ENCODE assay signal across 13 cellular contexts in the genomic region with DNA sequence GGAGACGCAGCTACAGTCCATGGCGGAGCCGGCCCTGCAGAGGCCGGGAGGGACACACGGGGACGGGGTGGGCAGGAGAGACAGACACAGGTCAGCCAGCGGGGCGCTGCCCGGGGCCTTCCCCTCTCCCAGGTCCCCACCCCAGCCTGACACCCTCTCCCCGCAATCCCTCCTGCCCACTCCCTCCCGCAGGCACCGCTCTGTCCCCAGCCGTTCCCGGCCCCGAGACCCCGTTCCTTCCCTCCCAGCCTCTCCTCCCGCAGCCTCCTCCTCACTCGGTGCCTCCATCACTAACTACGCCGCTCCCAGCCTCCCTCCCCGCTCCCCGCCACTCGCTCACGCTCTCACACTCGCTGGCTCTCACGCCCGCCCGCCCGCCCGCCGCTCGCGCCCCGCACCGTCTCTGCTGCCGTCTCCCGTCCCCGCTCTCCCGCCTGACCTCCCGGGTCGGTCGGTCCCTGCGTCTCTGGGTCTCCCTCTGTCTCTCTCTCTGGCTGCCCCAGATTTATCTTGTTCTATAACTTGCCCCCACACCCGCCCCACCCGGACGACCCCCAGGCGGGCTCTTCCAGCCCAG. TPM values are rescaled to one million over a fixed set of nuclear protein-coding genes. Genes with fewer than 3 reads are reported as not detected.
DNase-seq lines count a peak whose midpoint lies in the region; ATAC-seq and TF ChIP-seq lines count a peak whose summit lies in the region.
"Had no signal": no experiment of that assay in that cellular context is flagged by ENCODE, and none has a peak within 500 bp of the region (broad histone marks: within the 10 kb centered on the region; RNA-seq: fewer than 3 reads in every experiment).

No MANE protein-coding gene starts in this region.

- H3K36me3 ChIP-seq in GM23338 (ENCODE audit: insufficient read depth) (no peaks in the 10 kb centered on the region), lower lobe of right lung (no peaks in the 10 kb centered on the region), right atrium auricular region (no peaks in the 10 kb centered on the region)
- H3K36me3 ChIP-seq: cardiac muscle cell had no signal

- H3K9me3 Mint-ChIP-seq in CD4-positive, alpha-beta T cell: no peaks in the 10 kb centered on the region
- 0 out of 3 replicates have a peak, but pooled peaks cover 3% of the 10 kb centered on the region for H3K9me3 Mint-ChIP-seq in GM23338
- H3K9me3 Mint-ChIP-seq in activated T-helper 17 cell treated with anti-CD3 and anti-CD28 coated beads, Interleukin-2, amount 50 U/mL, for 72 hours: no peaks in the 10 kb centered on the region

- peak overlapping the region; percentile 76 for H3K4me2 ChIP-seq in GM23338

- H3K27ac Mint-ChIP-seq in CD4-positive, alpha-beta T cell: peak overlapping the region; percentile 87
- H3K27ac Mint-ChIP-seq in GM23338: no peak overlapping the region
- no peak overlapping the region for H3K27ac Mint-ChIP-seq in activated T-helper 17 cell treated with anti-CD3 and anti-CD28 coated beads, Interleukin-2, amount 50 U/mL, for 72 hours

- no peak for TF ChIP-seq POLR2A in erythroblast (IDR thresholded peaks at IDR 0.05; ENCODE audit: low read length)

- no peaks in the 10 kb centered on the region; the same call in 1 of the 2 replicates for H4K20me1 ChIP-seq in GM23338 (replicated peaks; ENCODE audit: insufficient read depth)

- intact Hi-C loops in CD4-positive, alpha-beta T cell (cut with DNase I, micrococcal nuclease): loop anchor here in 1 of 2 experiments (2.0 kb wide), 1 partner anchor 16 kb away; the partner anchor contains the start of gene ERFL
- intact Hi-C loops in lower lobe of right lung (cut with DNase I): no loop called here

- H3K4me1 ChIP-seq in GM23338 (ENCODE audit: insufficient read depth) (peaks cover 5% of the 10 kb centered on the region; the same call in 1 of the 2 replicates), lower lobe of right lung (no peaks in the 10 kb centered on the region), right atrium auricular region (peaks cover 0 to 12% of the 10 kb centered on the region in 2 donors)

- H3K9me2 ChIP-seq in GM23338 (ENCODE audit: insufficient read depth): no peaks in the 10 kb centered on the region

- no peak overlapping the region for H3K4me3 Mint-ChIP-seq in CD4-positive, alpha-beta T cell
- peak overlapping the region; percentile 67 for H3K4me3 Mint-ChIP-seq in GM23338
- H3K4me3 Mint-ChIP-seq in activated T-helper 17 cell treated with anti-CD3 and anti-CD28 coated beads, Interleukin-2, amount 50 U/mL, for 72 hours: no peak overlapping the region

- DNase-seq in CD4-positive, alpha-beta T cell: no peak
- DNase-seq in GM23338 (ENCODE audit: low spot score): peak; percentile 76
- DNase-seq in lower lobe of right lung: no peak
- no peak for DNase-seq in medulla oblongata (ENCODE audit: extremely low spot score)
- no peak for DNase-seq in erythroblast (lab: John Stamatoyannopoulos, UW)
- no peak for DNase-seq in right atrium auricular region (ENCODE audit: low spot score)
- DNase-seq: activated effector memory CD4-positive, alpha-beta T cell treated with Interleukin-2 at 50 U/mL for 16 hours; heart right ventricle; NCI-H446; testis had no signal

- no peaks in the 10 kb centered on the region for H3K9me3 ChIP-seq in CD4-positive, alpha-beta T cell (ENCODE audit: control insufficient read depth, low read length)
- H3K9me3 ChIP-seq in lower lobe of right lung (no peaks in the 10 kb centered on the region), right atrium auricular region (no peaks in the 10 kb centered on the region)
- H3K9me3 ChIP-seq: heart right ventricle, testis had no signal

- peaks cover 37% of the 10 kb centered on the region for H3K4me1 Mint-ChIP-seq in CD4-positive, alpha-beta T cell (ENCODE audit: low read depth)
- peaks cover 11% of the 10 kb centered on the region for H3K4me1 Mint-ChIP-seq in GM23338
- H3K4me1 Mint-ChIP-seq in activated T-helper 17 cell treated with anti-CD3 and anti-CD28 coated beads, Interleukin-2, amount 50 U/mL, for 72 hours: peaks cover 12% of the 10 kb centered on the region

- CTCF ChIA-PET in CD4-positive, alpha-beta T cell (lab: Charles Lee): no interaction called here

- no peaks in the 10 kb centered on the region for H3K79me2 ChIP-seq in GM23338 (replicated peaks; ENCODE audit: insufficient read depth)

- H2AFZ ChIP-seq in GM23338: no peak overlapping the region

- no peaks in the 10 kb centered on the region for H3K36me3 Mint-ChIP-seq in CD4-positive, alpha-beta T cell (ENCODE audit: low read depth)
- H3K36me3 Mint-ChIP-seq in GM23338 (ENCODE audit: low read depth): no peaks in the 10 kb centered on the region; the same call in 2 of the 3 replicates
- H3K36me3 Mint-ChIP-seq in activated T-helper 17 cell treated with anti-CD3 and anti-CD28 coated beads, Interleukin-2, amount 50 U/mL, for 72 hours (ENCODE audit: low read depth): peaks cover 15% of the 10 kb centered on the region

- H3K27me3 Mint-ChIP-seq in CD4-positive, alpha-beta T cell: peaks cover 10% of the 10 kb centered on the region
- peaks cover 54% of the 10 kb centered on the region for H3K27me3 Mint-ChIP-seq in GM23338 (ENCODE audit: insufficient read depth, low read depth, poor library complexity)
- H3K27me3 Mint-ChIP-seq in activated T-helper 17 cell treated with anti-CD3 and anti-CD28 coated beads, Interleukin-2, amount 50 U/mL, for 72 hours: peaks cover 27% of the 10 kb centered on the region

- TF ChIP-seq CTCF in CD4-positive, alpha-beta T cell (IDR thresholded peaks at IDR 0.05): no peak
- TF ChIP-seq CTCF in GM23338 (conservative IDR thresholded peaks at IDR 0.05; ENCODE audit: low read depth in 2 of 2) (no peak), lower lobe of right lung (IDR thresholded peaks at IDR 0.05) (no peak), right atrium auricular region (IDR thresholded peaks at IDR 0.05) (no peak)

- no peak overlapping the region for H3K27ac ChIP-seq in CD4-positive, alpha-beta T cell (ENCODE audit: low read depth, low read length)
- H3K27ac ChIP-seq in GM23338 (ENCODE audit: low read depth): no peak overlapping the region
- H3K27ac ChIP-seq in lower lobe of right lung: no peak overlapping the region
- no peak overlapping the region for H3K27ac ChIP-seq in right atrium auricular region
- H3K27ac ChIP-seq: cardiac muscle cell, heart right ventricle, RWPE1, testis had no signal

- H3F3A ChIP-seq in GM23338 (replicated peaks; ENCODE audit: low read depth): 0 out of 2 replicates have a peak, but pooled peaks cover 3% of the 10 kb centered on the region

- peaks cover 38% of the 10 kb centered on the region for H3K27me3 ChIP-seq in CD4-positive, alpha-beta T cell (ENCODE audit: control insufficient read depth, insufficient read depth, low read length)
- H3K27me3 ChIP-seq in GM23338 (ENCODE audit: insufficient read depth) (peaks cover 94% of the 10 kb centered on the region), lower lobe of right lung (ENCODE audit: low read depth) (peaks cover 49% of the 10 kb centered on the region), right atrium auricular region (peaks cover 10 to 19% of the 10 kb centered on the region in 2 donors)
- H3K27me3 ChIP-seq: testis had no signal

- peak; percentile 35 for ATAC-seq in CD4-positive, alpha-beta T cell (ENCODE audit: poor library complexity)
- ATAC-seq in GM23338: peak; percentile 46
- ATAC-seq in activated T-helper 17 cell treated with anti-CD3 and anti-CD28 coated beads, Interleukin-2, amount 50 U/mL, for 72 hours (replicated peaks): peak; percentile 18
- ATAC-seq in lower lobe of right lung: peak; percentile 11 to 22

- POLR2A ChIA-PET in CD4-positive, alpha-beta T cell (lab: Charles Lee): interaction anchor here (1.5 to 8.3 kb wide), 7 partner anchors 13 to 53 kb away, joined by 5 to 92 read pairs (median 10); partner anchors contain the start of genes CD79A, ERFL and RPS19

- H3K4me3 ChIP-seq in GM23338 (peak overlapping the region; percentile 54), lower lobe of right lung (no peak overlapping the region), right atrium auricular region (no peak overlapping the region)
- H3K4me3 ChIP-seq: cardiac muscle cell, heart right ventricle had no signal

TF ChIP-seq in GM23338, 12 proteins besides CTCF, POLR2A, EP300 and RAD21 (continues in another document):
- no peak for TF ChIP-seq ZNF331 (CRISPR knock-in tag; IDR thresholded peaks at IDR 0.05; ENCODE audit: low read depth)

RNA-seq across cellular contexts. Expression of gene ERFL, which starts 15.3 kb away (rescaled TPM):
- 1 to 10 TPM; 7.7 to 8.9 TPM for total RNA-seq in CD4-positive, alpha-beta T cell
- total RNA-seq in GM23338 (2014; rRNA removed; shearing (Covaris generic)): 0.69 TPM in 1 of 2 replicates, not detected in the other
- 0.14 TPM in 1 of 2 replicates, not detected in the other for polyA plus RNA-seq in GM23338 (2016; fragmentation: Nextera tagmentation; extraction: Ambion mirVana)
- 1 to 10 TPM in 1 of 2 donors, under 1 TPM in 1; 0.89 to 2.1 TPM for total RNA-seq in activated T-helper 17 cell treated with anti-CD3 and anti-CD28 coated beads, Interleukin-2, amount 50 U/mL, for 72 hours
- total RNA-seq in lower lobe of right lung (0.41 TPM), right atrium auricular region (not detected)

RNA-seq across cellular contexts. Expression of gene ARHGEF1, which starts 30.0 kb away (rescaled TPM):
- 1,000 to 10,000 TPM; 1,019 to 1,047 TPM for total RNA-seq in CD4-positive, alpha-beta T cell
- total RNA-seq in GM23338 (2014; rRNA removed; shearing (Covaris generic)): 36.8 and 44.7 TPM in 2 replicates
- polyA plus RNA-seq in GM23338 (2016; fragmentation: Nextera tagmentation; extraction: Ambion mirVana): 41.3 and 50.8 TPM in 2 replicates
- total RNA-seq in activated T-helper 17 cell treated with anti-CD3 and anti-CD28 coated beads, Interleukin-2, amount 50 U/mL, for 72 hours: 100 to 1,000 TPM; 255 to 337 TPM
- total RNA-seq in lower lobe of right lung: 206 TPM
- 10 to 100 TPM; 27.3 to 45.8 TPM for total RNA-seq in right atrium auricular region

RNA-seq across cellular contexts. Expression of gene CD79A, which starts 35.9 kb away (rescaled TPM):
- total RNA-seq in CD4-positive, alpha-beta T cell: 1 to 10 TPM; 3.7 to 3.8 TPM
- not detected in 2 replicates for total RNA-seq in GM23338 (2014; rRNA removed; shearing (Covaris generic))
- 0.27 and 0.47 TPM in 2 replicates for polyA plus RNA-seq in GM23338 (2016; fragmentation: Nextera tagmentation; extraction: Ambion mirVana)
- total RNA-seq in activated T-helper 17 cell treated with anti-CD3 and anti-CD28 coated beads, Interleukin-2, amount 50 U/mL, for 72 hours: under 1 TPM; 0.22 to 0.98 TPM
- total RNA-seq in lower lobe of right lung: 1.2 TPM
- total RNA-seq in right atrium auricular region: 1 to 10 TPM in 1 of 2 donors, not detected in 1; 1.1 TPM
- total RNA-seq: cardiac muscle cell had no signal

RNA-seq across cellular contexts. Expression of gene RABAC1, which starts 46.1 kb away (rescaled TPM):
- 100 to 1,000 TPM in 1 of 2 experiments, 10 to 100 TPM in 1; 96.0 to 102 TPM for total RNA-seq in CD4-positive, alpha-beta T cell
- 113 and 151 TPM in 2 replicates for total RNA-seq in GM23338 (2014; rRNA removed; shearing (Covaris generic))
- polyA plus RNA-seq in GM23338 (2016; fragmentation: Nextera tagmentation; extraction: Ambion mirVana): 206 and 215 TPM in 2 replicates
- total RNA-seq in activated T-helper 17 cell treated with anti-CD3 and anti-CD28 coated beads, Interleukin-2, amount 50 U/mL, for 72 hours: 10 to 100 TPM; 37.6 to 54.7 TPM
- total RNA-seq in lower lobe of right lung: 132 TPM
- total RNA-seq in right atrium auricular region: 100 to 1,000 TPM; 123 to 167 TPM

RNA-seq across cellular contexts. Expression of gene RPS19, which starts 52.9 kb away (rescaled TPM):
- 1,000 to 10,000 TPM; 3,668 to 3,697 TPM for total RNA-seq in CD4-positive, alpha-beta T cell
- 631 and 1,798 TPM in 2 replicates for total RNA-seq in GM23338 (2014; rRNA removed; shearing (Covaris generic))
- 4,053 and 4,073 TPM in 2 replicates for polyA plus RNA-seq in GM23338 (2016; fragmentation: Nextera tagmentation; extraction: Ambion mirVana)
- total RNA-seq in activated T-helper 17 cell treated with anti-CD3 and anti-CD28 coated beads, Interleukin-2, amount 50 U/mL, for 72 hours: 1,000 to 10,000 TPM; 3,531 to 4,049 TPM
- 1,736 TPM for total RNA-seq in lower lobe of right lung
- total RNA-seq in right atrium auricular region: 100 to 1,000 TPM; 108 to 415 TPM
